In genomic region chr2:64985457-64985856, GRCh38 we compare ENCODE assay signal across 24 cellular contexts. TPM values are rescaled to one million over a fixed set of nuclear protein-coding genes. Genes with fewer than 3 reads are reported as not detected.
A peak's percentile ranks its signal among the peaks of the same experiment; 100 is the strongest.
DNase-seq lines count a peak whose midpoint lies in the region; ATAC-seq, FAIRE-seq and TF ChIP-seq lines count a peak whose summit lies in the region.
"Had no signal": no experiment of that assay in that cellular context is flagged by ENCODE, and none has a peak within 500 bp of the region (broad histone marks: within the 10 kb centered on the region; RNA-seq: fewer than 3 reads in every experiment).

No MANE protein-coding gene starts in this region.

- peak; percentile 77 for FAIRE-seq in GM12892 (lab: Jason Lieb, UNC)
- FAIRE-seq: astrocyte, G401.6, K562 had no signal

- ATAC-seq in GM18867 (IDR thresholded peaks at IDR 0.05; ENCODE audit: unreplicated experiment) (peak; percentile 18), HG03378 (IDR thresholded peaks at IDR 0.05; ENCODE audit: unreplicated experiment) (peak; percentile 24), HG03520 (IDR thresholded peaks at IDR 0.05; ENCODE audit: unreplicated experiment) (no peak)
- ATAC-seq: activated T-helper 17 cell treated with anti-CD3 and anti-CD28 coated beads, Interleukin-2, amount 50 U/mL, for 72 hours; GM23338; K562; Right ventricle myocardium inferior had no signal

- TF ChIP-seq POLR2A in GM12892 (IDR thresholded peaks at IDR 0.05; ENCODE audit: low read depth, low read length), result no peak

- DNase-seq in GM12892 (ENCODE audit: insufficient read length) (no peak), foreskin melanocyte (peak; percentile 100), NCI-H345 treated with DMSO at 0.1 percent for 48 hours (lab: John Stamatoyannopoulos, UW; ENCODE audit: unreplicated experiment) (no peak), iPS-NIHi11 (ENCODE audit: low spot score) (no peak)
- DNase-seq: CD4-positive, alpha-beta memory T cell; DMS153; foreskin fibroblast; hypothalamus; islet precursor cell; NCI-H146; NCI-H69; occipital lobe; OCI-M1; stimulated activated CD4-positive, alpha-beta T cell treated with anti-CD3 and anti-CD28 coated beads, Interleukin-4, amount 100 ng/mL, for 24 hours; thyroid gland had no signal

RNA-seq across cellular contexts. Expression of gene SLC1A4, which starts 3.7 kb away (rescaled TPM):
- 17.6 TPM for polyA plus RNA-seq in GM12892 (2012; ENCODE audit: missing spikeins)
